8 cellular contexts compared by ENCODE assay signal in the genomic region with DNA sequence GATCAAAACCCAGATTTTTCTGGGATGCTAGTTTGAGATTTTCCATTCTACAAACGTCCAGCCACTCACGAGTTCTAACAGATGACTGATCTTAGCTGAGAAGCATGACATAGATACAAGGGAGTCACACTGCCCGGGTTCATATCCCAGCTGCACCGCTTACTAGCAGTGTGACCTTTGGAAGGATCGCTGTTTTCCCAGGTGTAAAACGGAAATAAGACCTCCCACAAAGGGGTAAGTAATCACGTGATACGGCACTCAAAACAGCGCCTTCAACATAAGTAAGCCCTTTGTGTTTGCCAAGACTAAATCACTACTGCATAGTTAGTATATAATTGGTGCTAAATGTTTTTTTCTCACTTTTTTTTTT. TPM values are rescaled to one million over a fixed set of nuclear protein-coding genes. Genes with fewer than 3 reads are reported as not detected.
DNase-seq lines count a peak whose midpoint lies in the region; ATAC-seq lines count a peak whose summit lies in the region.

No MANE protein-coding gene starts in this region.

- H3K27me3 ChIP-seq in iPS DF 6.9 (ENCODE audit: control insufficient read depth, insufficient read depth, low read length): no peaks in the 10 kb centered on the region
- peaks cover 0 to 8% (median 2%) of the 10 kb centered on the region in 3 donors for H3K27me3 ChIP-seq in skeletal muscle tissue (ENCODE audit: control insufficient read depth in 3 of 3, insufficient read depth in 3 of 3, low read length in 3 of 3)

- peak overlapping the region; percentile 57; the same call in 1 of the 2 replicates for H3K4me3 ChIP-seq in iPS DF 6.9 (ENCODE audit: low read length)
- peak overlapping the region; percentile 95 to 100 (median 97) for H3K4me3 ChIP-seq in skeletal muscle tissue (ENCODE audit: low read length in 3 of 3)

- no peaks in the 10 kb centered on the region for H3K9me3 ChIP-seq in iPS DF 6.9 (ENCODE audit: control insufficient read depth, insufficient read depth, low read length)
- H3K9me3 ChIP-seq in skeletal muscle tissue (ENCODE audit: control insufficient read depth in 3 of 3, low read length in 3 of 3): no peaks in the 10 kb centered on the region

- DNase-seq in NCI-H1436 (lab: John Stamatoyannopoulos, UW): peak; percentile 50
- DNase-seq in NCI-H1436 treated with DMSO at 0.1 percent for 48 hours (lab: John Stamatoyannopoulos, UW): no peak
- DNase-seq in NCI-H524 (lab: John Stamatoyannopoulos, UW): peak; percentile 14 to 16
- DNase-seq in activated T-helper 2 cell treated with anti-CD3 and anti-CD28 coated beads, Interferon-gamma antibody, Interleukin-2, Interleukin-4, amounts not matched to agents 10 μg/mL and 5 μg/mL and 100 μg/mL, durations not matched to agents 14 hours and 24 hours and 36 hours (ENCODE audit: low spot score): no peak
- no peak for DNase-seq in iPS DF 6.9 (ENCODE audit: low read depth, low spot score)

- no CpG with 5 or more reads among the region's 9 CpGs for WGBS in iPS DF 6.9 (ENCODE audit: insufficient coverage, insufficient read length)

- no peak overlapping the region for H3K27ac ChIP-seq in iPS DF 6.9 (ENCODE audit: low read length)
- H3K27ac ChIP-seq in skeletal muscle tissue (ENCODE audit: low read depth, low read length): peak overlapping the region; percentile 58

- peaks cover 21% of the 10 kb centered on the region for H3K4me1 Mint-ChIP-seq in activated T-helper 2 cell treated with anti-CD3 and anti-CD28 coated beads, Interferon-gamma antibody, Interleukin-2, Interleukin-4, amounts not matched to agents 10 μg/mL and 5 μg/mL and 100 μg/mL, durations not matched to agents 14 hours and 24 hours and 36 hours (ENCODE audit: low read depth)

- H3K4me1 ChIP-seq in iPS DF 6.9 (ENCODE audit: control insufficient read depth, insufficient read depth, low read length) (no peaks in the 10 kb centered on the region), skeletal muscle tissue (ENCODE audit: control insufficient read depth in 3 of 3, insufficient read depth in 3 of 3, low read length in 3 of 3) (peaks cover 9 to 19% (median 10%) of the 10 kb centered on the region in 3 donors)

- peaks cover 38% of the 10 kb centered on the region for H3K36me3 Mint-ChIP-seq in activated T-helper 2 cell treated with anti-CD3 and anti-CD28 coated beads, Interferon-gamma antibody, Interleukin-2, Interleukin-4, amounts not matched to agents 10 μg/mL and 5 μg/mL and 100 μg/mL, durations not matched to agents 14 hours and 24 hours and 36 hours (ENCODE audit: low read depth)

- peak overlapping the region; percentile 86 for H3K4me3 Mint-ChIP-seq in activated T-helper 2 cell treated with anti-CD3 and anti-CD28 coated beads, Interferon-gamma antibody, Interleukin-2, Interleukin-4, amounts not matched to agents 10 μg/mL and 5 μg/mL and 100 μg/mL, durations not matched to agents 14 hours and 24 hours and 36 hours (ENCODE audit: low read depth)

- H3K36me3 ChIP-seq in iPS DF 6.9 (ENCODE audit: control insufficient read depth, insufficient read depth, low read length) (peaks cover 3% of the 10 kb centered on the region; the same call in 1 of the 2 replicates), skeletal muscle tissue (ENCODE audit: control insufficient read depth in 3 of 3, insufficient read depth in 3 of 3, low read length in 3 of 3) (peaks cover 12 to 17% (median 15%) of the 10 kb centered on the region in 3 donors)

- H3K27ac Mint-ChIP-seq in activated T-helper 2 cell treated with anti-CD3 and anti-CD28 coated beads, Interferon-gamma antibody, Interleukin-2, Interleukin-4, amounts not matched to agents 10 μg/mL and 5 μg/mL and 100 μg/mL, durations not matched to agents 14 hours and 24 hours and 36 hours: peak overlapping the region; percentile 94

- intact Hi-C loops in activated T-helper 2 cell treated with anti-CD3 and anti-CD28 coated beads, Interferon-gamma antibody, Interleukin-2, Interleukin-4, amounts not matched to agents 10 μg/mL and 5 μg/mL and 100 μg/mL, durations not matched to agents 14 hours and 24 hours and 36 hours (cut with micrococcal nuclease): loop anchor here (1.0 to 10.0 kb wide), 3 partner anchors 76 to 1380 kb away; partner anchors contain the start of genes PRDM4 and TCP11L2

- H3K27me3 Mint-ChIP-seq in activated T-helper 2 cell treated with anti-CD3 and anti-CD28 coated beads, Interferon-gamma antibody, Interleukin-2, Interleukin-4, amounts not matched to agents 10 μg/mL and 5 μg/mL and 100 μg/mL, durations not matched to agents 14 hours and 24 hours and 36 hours (ENCODE audit: low read depth): peaks cover 2% of the 10 kb centered on the region

- H3K9me3 Mint-ChIP-seq in activated T-helper 2 cell treated with anti-CD3 and anti-CD28 coated beads, Interferon-gamma antibody, Interleukin-2, Interleukin-4, amounts not matched to agents 10 μg/mL and 5 μg/mL and 100 μg/mL, durations not matched to agents 14 hours and 24 hours and 36 hours: no peaks in the 10 kb centered on the region

- H3K9ac ChIP-seq in skeletal muscle tissue (ENCODE audit: low read depth in 1 of 3, low read length in 3 of 3): peak overlapping the region; percentile 95 to 100 (median 96)

- ATAC-seq in HG03025 (IDR thresholded peaks at IDR 0.05; ENCODE audit: low FRiP score, unreplicated experiment): no peak
- ATAC-seq in HG03045 (IDR thresholded peaks at IDR 0.05; ENCODE audit: unreplicated experiment): no peak

RNA-seq across cellular contexts. Expression of gene PWP1, which starts 0.6 kb away (rescaled TPM):
- total RNA-seq in activated T-helper 2 cell treated with anti-CD3 and anti-CD28 coated beads, Interferon-gamma antibody, Interleukin-2, Interleukin-4, amounts not matched to agents 10 μg/mL and 5 μg/mL and 100 μg/mL, durations not matched to agents 14 hours and 24 hours and 36 hours: 50.5 and 52.9 TPM in 2 replicates
- total RNA-seq in skeletal muscle tissue: 38.1 TPM

Comparison
In these comparisons a context has a peak if more than half of its experiments do, and no peak if none do; other contexts are left out.
1. DNase-seq: peak in NCI-H1436 (single experiment) and NCI-H524 (2 of 2); none in NCI-H1436 treated with DMSO at 0.1 percent for 48 hours (single experiment), activated T-helper 2 cell treated with anti-CD3 and anti-CD28 coated beads, Interferon-gamma antibody, Interleukin-2, Interleukin-4, amounts not matched to agents 10 μg/mL and 5 μg/mL and 100 μg/mL, durations not matched to agents 14 hours and 24 hours and 36 hours (single experiment) and iPS DF 6.9 (single experiment).